8 cellular contexts compared by ENCODE assay signal in genomic region chr4:17385403-17385802, GRCh38.
DNase-seq lines count a peak whose midpoint lies in the region; ATAC-seq and TF ChIP-seq lines count a peak whose summit lies in the region.

No MANE protein-coding gene starts in this region.

- H3K36me3 Mint-ChIP-seq in CD4-positive, alpha-beta T cell (ENCODE audit: low read depth): no peaks in the 10 kb centered on the region
- H3K36me3 Mint-ChIP-seq in activated naive CD8-positive, alpha-beta T cell treated with anti-CD3 and anti-CD28 coated beads, Interleukin-2, amount 50 U/mL, for 24 hours (ENCODE audit: low read depth): peaks cover 4% of the 10 kb centered on the region

- TF ChIP-seq CTCF in CD4-positive, alpha-beta T cell (IDR thresholded peaks at IDR 0.05): no peak
- no peak for TF ChIP-seq CTCF in mucosa of descending colon (IDR thresholded peaks at IDR 0.05)

- H3K9me3 Mint-ChIP-seq in CD4-positive, alpha-beta T cell: peaks cover 7% of the 10 kb centered on the region
- peaks cover 8% of the 10 kb centered on the region for H3K9me3 Mint-ChIP-seq in activated naive CD8-positive, alpha-beta T cell treated with anti-CD3 and anti-CD28 coated beads, Interleukin-2, amount 50 U/mL, for 24 hours

- H3K27ac ChIP-seq in CD4-positive, alpha-beta T cell (ENCODE audit: low read depth, low read length): no peak overlapping the region

- no peak overlapping the region for H3K27ac Mint-ChIP-seq in CD4-positive, alpha-beta T cell
- peak overlapping the region; percentile 44 for H3K27ac Mint-ChIP-seq in activated naive CD8-positive, alpha-beta T cell treated with anti-CD3 and anti-CD28 coated beads, Interleukin-2, amount 50 U/mL, for 24 hours

- DNase-seq in CD4-positive, alpha-beta T cell: no peak
- no peak for DNase-seq in activated naive CD8-positive, alpha-beta T cell treated with anti-CD3 and anti-CD28 coated beads, Interleukin-2, amount 50 U/mL, for 24 hours
- DNase-seq in mucosa of descending colon (peak in 1 of 3 donors; percentile 14), NCI-H446 treated with DMSO at 0.1 percent for 48 hours (lab: John Stamatoyannopoulos, UW) (no peak), NCI-H1092 treated with DMSO at 0.1 percent for 48 hours (lab: John Stamatoyannopoulos, UW) (no peak)
- DNase-seq in NK-92 treated with Interleukin-12 subunit alpha and Interleukin-12 subunit beta, amount 100 ng/mL, for 24 hours (lab: John Stamatoyannopoulos, UW): no peak

- H3K4me3 ChIP-seq in mucosa of descending colon: no peak overlapping the region

- no peaks in the 10 kb centered on the region for H3K9me3 ChIP-seq in CD4-positive, alpha-beta T cell (ENCODE audit: control insufficient read depth, low read length)
- H3K9me3 ChIP-seq in mucosa of descending colon: no peaks in the 10 kb centered on the region

- no peaks in the 10 kb centered on the region for H3K27me3 Mint-ChIP-seq in CD4-positive, alpha-beta T cell
- no peaks in the 10 kb centered on the region for H3K27me3 Mint-ChIP-seq in activated naive CD8-positive, alpha-beta T cell treated with anti-CD3 and anti-CD28 coated beads, Interleukin-2, amount 50 U/mL, for 24 hours

- no peaks in the 10 kb centered on the region for H3K27me3 ChIP-seq in CD4-positive, alpha-beta T cell (ENCODE audit: control insufficient read depth, insufficient read depth, low read length)

- H3K4me1 Mint-ChIP-seq in CD4-positive, alpha-beta T cell (ENCODE audit: low read depth): peaks cover 24% of the 10 kb centered on the region
- H3K4me1 Mint-ChIP-seq in activated naive CD8-positive, alpha-beta T cell treated with anti-CD3 and anti-CD28 coated beads, Interleukin-2, amount 50 U/mL, for 24 hours: peaks cover 16% of the 10 kb centered on the region

- intact Hi-C loops in CD4-positive, alpha-beta T cell (cut with DNase I, micrococcal nuclease): no loop called here
- intact Hi-C loops in mucosa of descending colon (cut with DNase I, micrococcal nuclease): no loop called here

- H3K36me3 ChIP-seq in mucosa of descending colon (ENCODE audit: low read depth): no peaks in the 10 kb centered on the region

- H3K4me3 Mint-ChIP-seq in CD4-positive, alpha-beta T cell: peak overlapping the region; percentile 3
- H3K4me3 Mint-ChIP-seq in activated naive CD8-positive, alpha-beta T cell treated with anti-CD3 and anti-CD28 coated beads, Interleukin-2, amount 50 U/mL, for 24 hours: no peak overlapping the region

- no peaks in the 10 kb centered on the region for H3K4me1 ChIP-seq in mucosa of descending colon (ENCODE audit: low read depth)

- POLR2A ChIA-PET in CD4-positive, alpha-beta T cell (lab: Charles Lee): interaction anchor here (0.7 kb wide), 1 partner anchor 1517 kb away, joined by 3 read pairs; no protein-coding TSS in a partner anchor

- no peak for ATAC-seq in CD4-positive, alpha-beta T cell (ENCODE audit: poor library complexity)
- ATAC-seq in GM18868 (IDR thresholded peaks at IDR 0.05; ENCODE audit: unreplicated experiment) (peak; percentile 66), HG03442 (IDR thresholded peaks at IDR 0.05; ENCODE audit: unreplicated experiment) (peak; percentile 77), mucosa of descending colon (peak; percentile 52)
- ATAC-seq in activated naive CD8-positive, alpha-beta T cell treated with anti-CD3 and anti-CD28 coated beads, Interleukin-2, amount 50 U/mL, for 24 hours: peak; percentile 40

- CTCF ChIA-PET in CD4-positive, alpha-beta T cell (lab: Charles Lee): no interaction called here
